Comparison of ENCODE assay signal across 8 cellular contexts in genomic region chrX:134186362-134187121, GRCh38. TPM values are rescaled to one million over a fixed set of nuclear protein-coding genes. Genes with fewer than 3 reads are reported as not detected.
DNase-seq lines count a peak whose midpoint lies in the region; ATAC-seq and TF ChIP-seq lines count a peak whose summit lies in the region.

No MANE protein-coding gene starts in this region.

- TF ChIP-seq POLR2A in uterus (IDR thresholded peaks at IDR 0.05), result no peak

- intact Hi-C loops in naive thymus-derived CD4-positive, alpha-beta T cell (cut with micrococcal nuclease), result loop anchor here (1.0 to 5.0 kb wide), 11 partner anchors 8 to 621 kb away; partner anchors contain the start of gene CCDC160 (in 1 of the 2)
- intact Hi-C loops in uterus (cut with DNase I; ENCODE audit: low total_unique reads), result no loop called here

- no peak for TF ChIP-seq CTCF in uterus (IDR thresholded peaks at IDR 0.05)

- DNase-seq in activated CD4-positive, alpha-beta T cell treated with anti-CD3 and anti-CD28 coated beads for 48 hours, result peak; percentile 60
- peak in 8 of 9 donors; percentile 60 to 88 (median 76) for DNase-seq in naive thymus-derived CD4-positive, alpha-beta T cell
- DNase-seq in uterus (no peak), glomerular visceral epithelial cell (ENCODE audit: extremely low spot score) (no peak), NCI-H1436 treated with DMSO at 0.1 percent for 48 hours (lab: John Stamatoyannopoulos, UW) (no peak)

- no peaks in the 10 kb centered on the region for H3K36me3 ChIP-seq in naive thymus-derived CD4-positive, alpha-beta T cell (ENCODE audit: control insufficient read depth in 2 of 3, insufficient read depth in 3 of 3, low read length in 3 of 3)
- no peaks in the 10 kb centered on the region for H3K36me3 ChIP-seq in uterus

- peak overlapping the region; percentile 21 to 98 (median 74) for H3K4me3 Mint-ChIP-seq in naive thymus-derived CD4-positive, alpha-beta T cell

- peaks cover 10 to 19% of the 10 kb centered on the region in 2 donors for H3K4me1 ChIP-seq in naive thymus-derived CD4-positive, alpha-beta T cell (ENCODE audit: control insufficient read depth in 2 of 2, insufficient read depth in 2 of 2, low read length in 2 of 2)
- no peaks in the 10 kb centered on the region for H3K4me1 ChIP-seq in uterus

- H3K4me3 ChIP-seq in naive thymus-derived CD4-positive, alpha-beta T cell (ENCODE audit: low read length), result peak overlapping the region; percentile 24
- H3K4me3 ChIP-seq in uterus, result no peak overlapping the region

- no peak overlapping the region for H3K27ac ChIP-seq in naive thymus-derived CD4-positive, alpha-beta T cell (ENCODE audit: low read depth, low read length)
- H3K27ac ChIP-seq in uterus, result no peak overlapping the region

- H3K4me1 Mint-ChIP-seq in naive thymus-derived CD4-positive, alpha-beta T cell, result peaks cover 0 to 50% (median 37%) of the 10 kb centered on the region in 7 donors

- ATAC-seq in GM19351 (IDR thresholded peaks at IDR 0.05; ENCODE audit: unreplicated experiment) (peak; percentile 93), HG03196 (IDR thresholded peaks at IDR 0.05; ENCODE audit: unreplicated experiment) (peak; percentile 88), HG03521 (IDR thresholded peaks at IDR 0.05; ENCODE audit: unreplicated experiment) (no peak)
- peak; percentile 94 for ATAC-seq in naive thymus-derived CD4-positive, alpha-beta T cell

- POLR2A ChIA-PET in naive thymus-derived CD4-positive, alpha-beta T cell (lab: Charles Lee), result interaction anchor here (1.9 kb wide), 1 partner anchor 9 kb away, joined by 4 read pairs; no protein-coding TSS in a partner anchor

- CTCF ChIA-PET in naive thymus-derived CD4-positive, alpha-beta T cell (lab: Charles Lee), result interaction anchor here (0.8 to 1.7 kb wide), 3 partner anchors 12 to 160 kb away, joined by 3 to 5 read pairs (median 5); no protein-coding TSS in a partner anchor

- H3K27me3 Mint-ChIP-seq in naive thymus-derived CD4-positive, alpha-beta T cell, result no peaks in the 10 kb centered on the region

- H3K9me3 Mint-ChIP-seq in naive thymus-derived CD4-positive, alpha-beta T cell, result no peaks in the 10 kb centered on the region

- no peaks in the 10 kb centered on the region for H3K9me3 ChIP-seq in naive thymus-derived CD4-positive, alpha-beta T cell (ENCODE audit: control insufficient read depth in 2 of 3, low read length in 3 of 3)
- no peaks in the 10 kb centered on the region for H3K9me3 ChIP-seq in uterus

- H3K27ac Mint-ChIP-seq in naive thymus-derived CD4-positive, alpha-beta T cell, result peak overlapping the region in 5 of 9 donors; percentile 4 to 96 (median 44)

- no peaks in the 10 kb centered on the region for H3K27me3 ChIP-seq in naive thymus-derived CD4-positive, alpha-beta T cell (ENCODE audit: control insufficient read depth in 2 of 2, insufficient read depth in 2 of 2, low read length in 2 of 2)
- peaks cover 0 to 17% of the 10 kb centered on the region in 2 donors for H3K27me3 ChIP-seq in uterus

- peaks cover 0 to 11% (median 0%) of the 10 kb centered on the region in 5 donors for H3K36me3 Mint-ChIP-seq in naive thymus-derived CD4-positive, alpha-beta T cell

RNA-seq across cellular contexts. Expression of gene CCDC160, which starts 50.4 kb away (rescaled TPM):
- total RNA-seq in naive thymus-derived CD4-positive, alpha-beta T cell, result not detected
- polyA plus RNA-seq in naive thymus-derived CD4-positive, alpha-beta T cell, result not detected
- total RNA-seq in uterus, result 1 to 10 TPM in 1 of 4 donors, not detected in 3; 2.1 TPM

Comparison
In these comparisons a context has a peak if more than half of its experiments do, and no peak if none do; other contexts are left out.
1. DNase-seq: peak in activated CD4-positive, alpha-beta T cell treated with anti-CD3 and anti-CD28 coated beads for 48 hours (single experiment) and naive thymus-derived CD4-positive, alpha-beta T cell (8 of 9); none in uterus (0 of 2), glomerular visceral epithelial cell (single experiment) and NCI-H1436 treated with DMSO at 0.1 percent for 48 hours (single experiment).